In genomic region chr17:47295874-47296255, GRCh38 we compare ENCODE assay signal across 15 cellular contexts. TPM values are rescaled to one million over a fixed set of nuclear protein-coding genes. Genes with fewer than 3 reads are reported as not detected.
DNase-seq lines count a peak whose midpoint lies in the region; ATAC-seq and TF ChIP-seq lines count a peak whose summit lies in the region.
"Had no signal": no experiment of that assay in that cellular context is flagged by ENCODE, and none has a peak within 500 bp of the region (broad histone marks: within the 10 kb centered on the region; RNA-seq: fewer than 3 reads in every experiment).

No MANE protein-coding gene starts in this region.

- intact Hi-C loops in Right ventricle myocardium inferior (cut with DNase I) (no loop called here), uterus (cut with DNase I; ENCODE audit: low total_unique reads) (no loop called here)

- H3K36me3 ChIP-seq in right atrium auricular region = peaks cover 63% of the 10 kb centered on the region
- H3K36me3 ChIP-seq in uterus = no peaks in the 10 kb centered on the region

- in situ Hi-C loops in GM13976 (cut with MboI; ENCODE audit: low sequenced_read_pairs, unreplicated experiment) = no loop called here

- no peaks in the 10 kb centered on the region for H3K9me3 ChIP-seq in right atrium auricular region
- H3K9me3 ChIP-seq in uterus = no peaks in the 10 kb centered on the region
- H3K9me3 ChIP-seq: MG63, Peyer's patch had no signal

- no peak for TF ChIP-seq POLR2A in uterus (IDR thresholded peaks at IDR 0.05)

- H3K4me3 ChIP-seq in right atrium auricular region (no peak overlapping the region), uterus (no peak overlapping the region)
- H3K4me3 ChIP-seq: MG63, Peyer's patch had no signal

- H3K4me1 ChIP-seq in right atrium auricular region = peaks cover 0 to 17% of the 10 kb centered on the region in 2 donors
- H3K4me1 ChIP-seq in uterus = peaks cover 0 to 9% of the 10 kb centered on the region in 2 donors

- no peaks in the 10 kb centered on the region for H3K27me3 ChIP-seq in right atrium auricular region
- H3K27me3 ChIP-seq in uterus = no peaks in the 10 kb centered on the region
- H3K27me3 ChIP-seq: MG63, Peyer's patch had no signal

- DNase-seq in right atrium auricular region (ENCODE audit: low spot score) (no peak), Right ventricle myocardium inferior (ENCODE audit: missing footprints) (no peak), foreskin melanocyte (peak; percentile 67), pons (ENCODE audit: low spot score) (peak; percentile 16), uterus (no peak), GM13976 (ENCODE audit: low spot score) (no peak), GM20000 (ENCODE audit: low spot score) (no peak)
- no peak for DNase-seq in activated CD4-positive, alpha-beta T cell treated with anti-CD3 and anti-CD28 coated beads, Interleukin-2, amount 50 U/mL, for 1 hour
- DNase-seq: 8988T, NCI-H1105 treated with DMSO at 0.1 percent for 48 hours, NCI-H187, NCI-H446 treated with DMSO at 0.1 percent for 48 hours, NCI-H82, Peyer's patch had no signal

- H3K27ac ChIP-seq in right atrium auricular region (peak overlapping the region; percentile 19 to 50), uterus (peak overlapping the region; percentile 36 to 67)

- no peak for ATAC-seq in Right ventricle myocardium inferior

- TF ChIP-seq CTCF in right atrium auricular region (IDR thresholded peaks at IDR 0.05) = no peak
- TF ChIP-seq CTCF in uterus (IDR thresholded peaks at IDR 0.05) = no peak
- no peak for TF ChIP-seq CTCF in GM13976 (IDR thresholded peaks at IDR 0.05; ENCODE audit: borderline replicate concordance, control extremely low read depth, extremely low read depth, insufficient read depth, missing control alignments)
- no peak for TF ChIP-seq CTCF in GM20000 (IDR thresholded peaks at IDR 0.05; ENCODE audit: extremely low read depth, missing control alignments)

RNA-seq across cellular contexts. Expression of gene EFCAB13, which starts 27.9 kb away (rescaled TPM):
- total RNA-seq in right atrium auricular region (10 to 100 TPM in 1 of 2 donors, 1 to 10 TPM in 1; 2.8 to 10.1 TPM), Right ventricle myocardium inferior (2.0 TPM), uterus (10 to 100 TPM in 3 of 4 donors, 1 to 10 TPM in 1; 9.2 to 22.8 (median 14.5) TPM)

RNA-seq across cellular contexts. Expression of gene ITGB3, which starts 42.2 kb away (rescaled TPM):
- total RNA-seq in right atrium auricular region = 10 to 100 TPM in 1 of 2 donors, 1 to 10 TPM in 1; 3.0 to 13.6 TPM
- total RNA-seq in Right ventricle myocardium inferior = 3.8 TPM
- total RNA-seq in uterus = 10 to 100 TPM in 3 of 4 donors, 1 to 10 TPM in 1; 7.4 to 28.7 (median 23.5) TPM

Comparison
In these comparisons a context has a peak if more than half of its experiments do, and no peak if none do; other contexts are left out.
1. DNase-seq: peak in foreskin melanocyte (single experiment) and pons (single experiment); none in right atrium auricular region (single experiment), Right ventricle myocardium inferior (single experiment), uterus (0 of 2), GM13976 (single experiment), activated CD4-positive, alpha-beta T cell treated with anti-CD3 and anti-CD28 coated beads, Interleukin-2, amount 50 U/mL, for 1 hour (single experiment) and GM20000 (single experiment).